Comparison of ENCODE assay signal across 16 cellular contexts in genomic region chr1:24803987-24804530, GRCh38. TPM values are rescaled to one million over a fixed set of nuclear protein-coding genes. Genes with fewer than 3 reads are reported as not detected.
DNase-seq lines count a peak whose midpoint lies in the region; ATAC-seq, FAIRE-seq and TF ChIP-seq lines count a peak whose summit lies in the region.
"Had no signal": no experiment of that assay in that cellular context is flagged by ENCODE, and none has a peak within 500 bp of the region (broad histone marks: within the 10 kb centered on the region; RNA-seq: fewer than 3 reads in every experiment).

No MANE protein-coding gene starts in this region.

- H3K36me3 ChIP-seq in right atrium auricular region (no peaks in the 10 kb centered on the region), suprapubic skin (no peaks in the 10 kb centered on the region)
- H3K36me3 ChIP-seq: Peyer's patch had no signal

- TF ChIP-seq CTCF in right atrium auricular region (IDR thresholded peaks at IDR 0.05) = no peak
- TF ChIP-seq CTCF in suprapubic skin (IDR thresholded peaks at IDR 0.05) = no peak

- H3K4me3 ChIP-seq in right atrium auricular region = no peak overlapping the region
- H3K4me3 ChIP-seq in suprapubic skin = no peak overlapping the region
- H3K4me3 ChIP-seq: A549, Peyer's patch had no signal

- H3K9me3 ChIP-seq in right atrium auricular region (no peaks in the 10 kb centered on the region), suprapubic skin (no peaks in the 10 kb centered on the region)
- H3K9me3 ChIP-seq: A549, Peyer's patch had no signal

- H3K27ac ChIP-seq in right atrium auricular region (peak overlapping the region; percentile 26 to 60), suprapubic skin (peak overlapping the region; percentile 10)
- H3K27ac ChIP-seq: A549, Peyer's patch had no signal

- no peaks in the 10 kb centered on the region for H3K27me3 ChIP-seq in right atrium auricular region
- H3K27me3 ChIP-seq in suprapubic skin = no peaks in the 10 kb centered on the region
- H3K27me3 ChIP-seq: Peyer's patch had no signal

- TF ChIP-seq EP300 in suprapubic skin (IDR thresholded peaks at IDR 0.05) = no peak

- peak; percentile 6 to 13 for DNase-seq in activated CD4-positive, alpha-beta T cell treated with anti-CD3 and anti-CD28 coated beads, Interleukin-2, amount 50 U/mL, for 4 hours
- DNase-seq in activated CD4-positive, alpha-beta T cell treated with anti-CD3 and anti-CD28 coated beads for 1 hour = no peak
- DNase-seq in right atrium auricular region (ENCODE audit: low spot score) (no peak), suprapubic skin (ENCODE audit: low spot score in 2 of 2) (no peak), GM19239 (ENCODE audit: insufficient read length, low spot score) (no peak), KG1 (lab: John Stamatoyannopoulos, UW) (no peak)
- DNase-seq: activated T-cell treated with anti-CD3 and anti-CD28 coated beads, Interleukin-2, amount 50 U/mL, for 72 hours; CD4-positive, alpha-beta memory T cell; cerebellar nuclear complex; DND-41; immature natural killer cell; Peyer's patch had no signal

- ATAC-seq in SK-N-SH treated with all-trans-retinoic acid at 6 μM for 48 hours (peak; percentile 26; the same call in 1 of the 3 replicates), HG03280 (IDR thresholded peaks at IDR 0.05; ENCODE audit: unreplicated experiment) (no peak)
- ATAC-seq: A549 had no signal

- H3K4me1 ChIP-seq in right atrium auricular region (peaks cover 0 to 67% of the 10 kb centered on the region in 2 donors), suprapubic skin (peaks cover 35% of the 10 kb centered on the region)

- no peak for FAIRE-seq in GM19239 (lab: Jason Lieb, UNC)
- FAIRE-seq: A549, H1 had no signal

- no peak for TF ChIP-seq POLR2A in suprapubic skin (IDR thresholded peaks at IDR 0.05)

TF ChIP-seq in SK-N-SH treated with all-trans-retinoic acid at 6 μM for 48 hours, 23 proteins besides CTCF, POLR2A, EP300 and RAD21:
- no peak for TF ChIP-seq ISL1 (CRISPR knock-in tag; IDR thresholded peaks at IDR 0.05)
- no peak for TF ChIP-seq CSDC2 (CRISPR knock-in tag; IDR thresholded peaks at IDR 0.05)
- TF ChIP-seq ZNF8 (CRISPR knock-in tag; IDR thresholded peaks at IDR 0.05) = no peak
- TF ChIP-seq TCF4 (CRISPR knock-in tag; IDR thresholded peaks at IDR 0.05; ENCODE audit: borderline replicate concordance) = no peak
- no peak for TF ChIP-seq CREB5 (CRISPR knock-in tag; IDR thresholded peaks at IDR 0.05; ENCODE audit: low read depth)
- no peak for TF ChIP-seq ZNF565 (CRISPR knock-in tag; conservative IDR thresholded peaks at IDR 0.05; ENCODE audit: low read depth)
- no peak for TF ChIP-seq SNAI2 (CRISPR knock-in tag; IDR thresholded peaks at IDR 0.05)
- TF ChIP-seq ZC3H10 (CRISPR knock-in tag; IDR thresholded peaks at IDR 0.05) = no peak
- no peak for TF ChIP-seq PPARA (CRISPR knock-in tag; IDR thresholded peaks at IDR 0.05; ENCODE audit: borderline replicate concordance)
- TF ChIP-seq PATZ1 (CRISPR knock-in tag; IDR thresholded peaks at IDR 0.05; ENCODE audit: borderline replicate concordance) = no peak
- TF ChIP-seq RARB (CRISPR knock-in tag; IDR thresholded peaks at IDR 0.05) = no peak
- TF ChIP-seq ZFP3 (CRISPR knock-in tag; IDR thresholded peaks at IDR 0.05) = no peak
- no peak for TF ChIP-seq POU6F1 (CRISPR knock-in tag; IDR thresholded peaks at IDR 0.05; ENCODE audit: borderline replicate concordance, low read depth)

RNA-seq across cellular contexts. Expression of gene CLIC4, which starts 58.8 kb away (rescaled TPM):
- 100 to 1,000 TPM; 236 to 265 TPM for total RNA-seq in right atrium auricular region
- total RNA-seq in suprapubic skin = 10 to 100 TPM; 50.1 to 76.3 (median 71.4) TPM

Comparison
In these comparisons a context has a peak if more than half of its experiments do, and no peak if none do; other contexts are left out.
1. DNase-seq: peak in activated CD4-positive, alpha-beta T cell treated with anti-CD3 and anti-CD28 coated beads, Interleukin-2, amount 50 U/mL, for 4 hours (2 of 2); none in activated CD4-positive, alpha-beta T cell treated with anti-CD3 and anti-CD28 coated beads for 1 hour (single experiment), right atrium auricular region (single experiment), suprapubic skin (0 of 2), GM19239 (single experiment) and KG1 (single experiment).